10 cellular contexts compared by ENCODE assay signal in genomic region chr10:77643795-77644468, GRCh38. TPM values are rescaled to one million over a fixed set of nuclear protein-coding genes. Genes with fewer than 3 reads are reported as not detected.
A peak's percentile ranks its signal among the peaks of the same experiment; 100 is the strongest.
DNase-seq lines count a peak whose midpoint lies in the region; FAIRE-seq and TF ChIP-seq lines count a peak whose summit lies in the region.
"Had no signal": no experiment of that assay in that cellular context is flagged by ENCODE, and none has a peak within 500 bp of the region (broad histone marks: within the 10 kb centered on the region; RNA-seq: fewer than 3 reads in every experiment).

No MANE protein-coding gene starts in this region.

- no peak overlapping the region for H3K18ac ChIP-seq in H9 (ENCODE audit: insufficient read length, low read depth, low read length)

- H4K8ac ChIP-seq in H9 (replicated peaks; ENCODE audit: insufficient read length, low read depth, low read length), result no peak overlapping the region

- H3K9me1 ChIP-seq in endothelial cell of umbilical vein (replicated peaks; ENCODE audit: control insufficient read depth, extremely low read depth, insufficient read depth, low read length), result no peaks in the 10 kb centered on the region

- H3K56ac ChIP-seq in H9 (ENCODE audit: insufficient read length, low read depth, low read length), result no peak overlapping the region

- H3K79me1 ChIP-seq in H9 (ENCODE audit: insufficient read depth, low read depth, low read length, poor library complexity, severe bottlenecking), result no peaks in the 10 kb centered on the region

- no peak overlapping the region for H2BK120ac ChIP-seq in H9 (ENCODE audit: low read depth, low read length, poor library complexity, severe bottlenecking)

- TF ChIP-seq CTCF in H9 (conservative IDR thresholded peaks at IDR 0.05) (peak; percentile 77), endothelial cell of umbilical vein (IDR thresholded peaks at IDR 0.05; ENCODE audit: extremely low read depth in 1 of 2, insufficient read depth in 1 of 2, low read depth in 1 of 2, low read length in 2 of 2) (peak; percentile 52 to 59), osteoblast (IDR thresholded peaks at IDR 0.05; ENCODE audit: extremely low read depth, low read depth, low read length) (peak; percentile 61)

- H3K9me3 ChIP-seq in H9 (ENCODE audit: control insufficient read depth, low read depth, low read length) (no peaks in the 10 kb centered on the region), endothelial cell of umbilical vein (replicated peaks; ENCODE audit: control insufficient read depth, insufficient read depth, low read length) (no peaks in the 10 kb centered on the region), osteoblast (ENCODE audit: low read depth, low read length) (no peaks in the 10 kb centered on the region)
- H3K9me3 ChIP-seq: BLaER1 had no signal

- CTCF ChIA-PET in endothelial cell of umbilical vein (lab: Charles Lee), result interaction anchor here (0.7 to 17.8 kb wide), 18 partner anchors 9 to 474 kb away, joined by 3 to 594 read pairs (median 4); no protein-coding TSS in a partner anchor

- no peak for TF ChIP-seq POLR2A in endothelial cell of umbilical vein (IDR thresholded peaks at IDR 0.05; ENCODE audit: low read depth, low read length)

- H3K27me3 Mint-ChIP-seq in H9 (ENCODE audit: low read depth), result peaks cover 51% of the 10 kb centered on the region

- no peak overlapping the region for H3K4ac ChIP-seq in H9 (ENCODE audit: low read depth, low read length)

- H3K23ac ChIP-seq in H9 (ENCODE audit: insufficient read length, low read depth, low read length), result no peak overlapping the region

- H4K20me1 ChIP-seq in H9 (ENCODE audit: control insufficient read depth, insufficient read depth, insufficient read length) (no peaks in the 10 kb centered on the region), endothelial cell of umbilical vein (replicated peaks; ENCODE audit: control insufficient read depth, extremely low read depth, insufficient read depth, low read length) (no peaks in the 10 kb centered on the region), osteoblast (ENCODE audit: insufficient read depth, low read length) (no peaks in the 10 kb centered on the region)
- H4K20me1 ChIP-seq: BLaER1 had no signal

- peaks cover 22 to 24% of the 10 kb centered on the region in 2 experiments for H3K9me3 Mint-ChIP-seq in H9

- H4K91ac ChIP-seq in H9 (ENCODE audit: insufficient read length, low read depth, low read length), result no peak overlapping the region

- H2BK5ac ChIP-seq in H9 (ENCODE audit: insufficient read length, low read length), result no peak overlapping the region

- no peak overlapping the region for H2BK12ac ChIP-seq in H9 (ENCODE audit: insufficient read length, low read depth, low read length)

- peak; percentile 18 for DNase-seq in NCI-H1105 treated with DMSO at 0.1 percent for 48 hours (lab: John Stamatoyannopoulos, UW)
- DNase-seq in NCI-H1105 (lab: John Stamatoyannopoulos, UW), result no peak
- DNase-seq in H9, result peak; percentile 73
- DNase-seq in SIG-M5 (lab: John Stamatoyannopoulos, UW), result peak; percentile 8
- DNase-seq in endothelial cell of umbilical vein (ENCODE audit: low read depth, low spot score), result peak; percentile 49
- DNase-seq in osteoblast (ENCODE audit: insufficient read length, low spot score, missing footprints), result no peak
- no peak for DNase-seq in activated effector memory CD4-positive, alpha-beta T cell treated with anti-CD3 and anti-CD28 coated beads, Interleukin-2, amount 50 U/mL, for 16 hours
- DNase-seq in posterior cingulate gyrus, result no peak

- dilution Hi-C loops in endothelial cell of umbilical vein (cut with MboI; ENCODE audit: extremely low pct_ligation_motif_present, low sequenced_read_pairs), result no loop called here

- no peaks in the 10 kb centered on the region for H3K36me3 ChIP-seq in endothelial cell of umbilical vein (ENCODE audit: control insufficient read depth in 2 of 2, extremely low read depth in 1 of 2, insufficient read depth in 2 of 2, low read length in 2 of 2)
- H3K36me3 ChIP-seq in osteoblast (ENCODE audit: insufficient read depth, low read length), result no peaks in the 10 kb centered on the region
- H3K36me3 ChIP-seq: BLaER1 had no signal

- H3K27ac ChIP-seq in H9 (ENCODE audit: insufficient read length, low read depth, low read length), result no peak overlapping the region
- no peak overlapping the region for H3K27ac ChIP-seq in endothelial cell of umbilical vein (ENCODE audit: insufficient read depth, low read depth, low read length)
- no peak overlapping the region for H3K27ac ChIP-seq in osteoblast (ENCODE audit: low read depth, low read length)
- H3K27ac ChIP-seq: BLaER1 had no signal

- no TSS peak for BruUV-seq in endothelial cell of umbilical vein (replicated peaks; lab: Mats Ljungman, UMichigan)

- no peak overlapping the region for H3K27ac Mint-ChIP-seq in H9

- POLR2A ChIA-PET in endothelial cell of umbilical vein (lab: Charles Lee), result no interaction called here

- H3K4me1 ChIP-seq in H9 (ENCODE audit: insufficient read depth, low read length), result peaks cover 2% of the 10 kb centered on the region
- no peaks in the 10 kb centered on the region for H3K4me1 ChIP-seq in endothelial cell of umbilical vein (ENCODE audit: control insufficient read depth, extremely low read depth, insufficient read depth, low read length)
- H3K4me1 ChIP-seq in osteoblast (ENCODE audit: insufficient read depth, low read length), result peaks cover 16% of the 10 kb centered on the region

- no peak overlapping the region for H3K14ac ChIP-seq in H9 (ENCODE audit: insufficient read depth, low read length)

- H2AFZ ChIP-seq in H9 (ENCODE audit: low read length) (no peak overlapping the region), endothelial cell of umbilical vein (ENCODE audit: low read depth, low read length) (no peak overlapping the region), osteoblast (ENCODE audit: low read length) (no peak overlapping the region)

- peaks cover 16% of the 10 kb centered on the region for H3K27me3 ChIP-seq in H9 (ENCODE audit: insufficient read depth, low read length)
- peaks cover 15 to 26% of the 10 kb centered on the region in 2 experiments for H3K27me3 ChIP-seq in endothelial cell of umbilical vein (ENCODE audit: control insufficient read depth in 2 of 2, insufficient read depth in 2 of 2, low read length in 2 of 2)
- peaks cover 5% of the 10 kb centered on the region for H3K27me3 ChIP-seq in osteoblast (ENCODE audit: insufficient read depth, low read length)

- peaks cover 2% of the 10 kb centered on the region for H3K23me2 ChIP-seq in H9 (ENCODE audit: insufficient read length, low read depth, low read length, poor library complexity, severe bottlenecking)

- H3K4me3 ChIP-seq in endothelial cell of umbilical vein (replicated peaks in 1 of 3; ENCODE audit: insufficient read depth in 1 of 3, low read depth in 1 of 3, low read length in 3 of 3) (no peak overlapping the region), osteoblast (ENCODE audit: insufficient read depth, low read length) (no peak overlapping the region)
- H3K4me3 ChIP-seq: BLaER1 had no signal

- H3K4me2 ChIP-seq in H9 (ENCODE audit: insufficient read depth, insufficient read length, low read length), result no peak overlapping the region
- H3K4me2 ChIP-seq in endothelial cell of umbilical vein (ENCODE audit: insufficient read depth, low read length), result no peak overlapping the region
- H3K4me2 ChIP-seq in osteoblast (ENCODE audit: insufficient read depth, low read length), result no peak overlapping the region
- H3K4me2 ChIP-seq: BLaER1 had no signal

- no peak overlapping the region for H3K9ac ChIP-seq in H9 (ENCODE audit: extremely low read depth, insufficient read length, low read length)
- no peak overlapping the region for H3K9ac ChIP-seq in endothelial cell of umbilical vein (replicated peaks; ENCODE audit: extremely low read depth, insufficient read depth, low read length)
- H3K9ac ChIP-seq: BLaER1 had no signal

- no peak overlapping the region for H2BK20ac ChIP-seq in H9 (ENCODE audit: low read depth, low read length, poor library complexity, severe bottlenecking)

- no peaks in the 10 kb centered on the region for H3K79me2 ChIP-seq in H9 (ENCODE audit: insufficient read depth, low read length)
- H3K79me2 ChIP-seq in endothelial cell of umbilical vein (ENCODE audit: control insufficient read depth, insufficient read depth, low read length), result no peaks in the 10 kb centered on the region
- H3K79me2 ChIP-seq in osteoblast (ENCODE audit: insufficient read depth, low read length), result no peaks in the 10 kb centered on the region

- no peak overlapping the region for H3T11ph ChIP-seq in H9 (ENCODE audit: low read length)

- H3K4me3 Mint-ChIP-seq in H9, result no peak overlapping the region

- H4K5ac ChIP-seq in H9 (ENCODE audit: insufficient read length, low read depth, low read length), result no peak overlapping the region

- intact Hi-C loops in endothelial cell of umbilical vein (cut with micrococcal nuclease) (loop anchor here (1.0 to 2.0 kb wide), 5 partner anchors 67 to 479 kb away; no protein-coding TSS in a partner anchor), posterior cingulate gyrus (cut with DNase I) (no loop called here)

- H2AK5ac ChIP-seq in H9 (ENCODE audit: insufficient read length, low read length), result no peak overlapping the region

- peaks cover 2 to 22% (median 7%) of the 10 kb centered on the region in 3 experiments; a peak in 6 of 7 replicates for H3K36me3 Mint-ChIP-seq in H9 (ENCODE audit: insufficient read depth in 1 of 3, low read depth in 3 of 3)

- peaks cover 10 to 17% of the 10 kb centered on the region in 2 experiments for H3K4me1 Mint-ChIP-seq in H9

- no peak overlapping the region for H2BK15ac ChIP-seq in H9 (ENCODE audit: low read depth, low read length)

- peak; percentile 73 for FAIRE-seq in endothelial cell of umbilical vein (lab: Jason Lieb, UNC)

- no CpG with 5 or more reads among the region's 6 CpGs for WGBS in H9 (ENCODE audit: extremely low coverage, insufficient read length, low lambda C conversion rate)

TF ChIP-seq in endothelial cell of umbilical vein, 7 proteins besides CTCF, POLR2A, EP300 and RAD21 (continues in another document):
- TF ChIP-seq MYC (IDR thresholded peaks at IDR 0.05; ENCODE audit: low read depth, low read length) (no peak), GATA2 (IDR thresholded peaks at IDR 0.05; ENCODE audit: insufficient read depth, insufficient read length, low read depth, low read length) (no peak), FOS (IDR thresholded peaks at IDR 0.05; ENCODE audit: borderline replicate concordance, insufficient read depth, low read length) (no peak), EZH2 (IDR thresholded peaks at IDR 0.05; ENCODE audit: borderline replicate concordance, low read depth, low read length, severe bottlenecking) (no peak)

RNA-seq across cellular contexts. Expression of gene KCNMA1, which starts 6.3 kb away (rescaled TPM):
- 1.7 and 2.0 TPM in 2 replicates for total RNA-seq in H9 (2021)
- total RNA-seq in endothelial cell of umbilical vein, result 0.44 and 0.82 TPM in 2 replicates
- 0.10 and 0.14 TPM in 2 replicates for polyA plus RNA-seq in endothelial cell of umbilical vein
- 0.09 and 0.10 TPM in 2 replicates for polyA plus RNA-seq in endothelial cell of umbilical vein (2011; cell fraction: cytosol; rRNA removed)
- 0.14 and 0.87 TPM in 2 replicates for polyA plus RNA-seq in endothelial cell of umbilical vein (2011; cell fraction: nucleus; rRNA removed)
- polyA plus RNA-seq in endothelial cell of umbilical vein (2012), result 2.0 and 3.4 TPM in 2 replicates
- 0.45 and 0.63 TPM in 2 replicates for polyA minus RNA-seq in endothelial cell of umbilical vein
- polyA minus RNA-seq in endothelial cell of umbilical vein (2011; cell fraction: cytosol; rRNA and poly(A)+ RNA removed), result not detected
- 0.63 and 2.0 TPM in 2 replicates for polyA minus RNA-seq in endothelial cell of umbilical vein (2011; cell fraction: nucleus; rRNA and poly(A)+ RNA removed)
- total RNA-seq in osteoblast, result 72.2 and 77.8 TPM in 2 replicates
- total RNA-seq: activated CD8-positive, alpha-beta memory T cell treated with anti-CD3 and anti-CD28 coated beads for 36 hours had no signal

Comparison
In these comparisons a context has a peak if more than half of its experiments do, and no peak if none do; other contexts are left out.
1. DNase-seq: peak in NCI-H1105 treated with DMSO at 0.1 percent for 48 hours (single experiment), H9 (single experiment), SIG-M5 (single experiment) and endothelial cell of umbilical vein (single experiment); none in NCI-H1105 (single experiment), osteoblast (single experiment), activated effector memory CD4-positive, alpha-beta T cell treated with anti-CD3 and anti-CD28 coated beads, Interleukin-2, amount 50 U/mL, for 16 hours (single experiment) and posterior cingulate gyrus (0 of 10).
2. RNA of gene KCNMA1, which starts 6.3 kb away (total RNA-seq): 72.2 to 77.8 TPM in osteoblast; 1.7 to 2.0 TPM in H9 and 0.44 to 0.82 TPM in endothelial cell of umbilical vein; every median in the first group is over 10 times any median in the second.
3. Peak in every context shown above with its lines, with median percentiles within 50 percentile points of each other: CTCF ChIP-seq.